23 cellular contexts compared by ENCODE assay signal in the genomic region with DNA sequence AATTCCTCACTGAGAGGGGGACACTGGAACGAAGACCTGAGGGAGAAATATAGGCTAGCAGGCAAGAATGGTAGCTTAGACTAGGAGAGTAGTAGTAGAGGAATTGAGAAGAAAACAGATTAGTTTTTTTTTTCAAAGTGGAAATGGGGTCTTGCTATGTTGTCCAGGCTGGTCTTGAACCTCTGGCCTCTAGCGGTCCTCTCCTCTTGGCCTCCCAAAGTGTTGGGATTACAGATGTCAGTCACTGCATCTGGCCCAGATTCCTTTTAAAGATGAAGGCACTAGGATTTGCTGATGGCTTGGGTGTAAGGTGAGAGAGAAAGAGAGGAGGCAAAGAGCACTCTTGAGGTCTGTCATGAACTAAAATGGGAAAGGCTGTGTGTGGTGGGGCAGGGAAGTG. TPM values are rescaled to one million over a fixed set of nuclear protein-coding genes. Genes with fewer than 3 reads are reported as not detected.
"Had no signal": no experiment of that assay in that cellular context is flagged by ENCODE, and none has a peak within 500 bp of the region (broad histone marks: within the 10 kb centered on the region; RNA-seq: fewer than 3 reads in every experiment).

No MANE protein-coding gene starts in this region.

- H3K36me3 ChIP-seq: esophagus squamous epithelium, gastrocnemius medialis, heart right ventricle, left lung, lower lobe of right lung had no signal

- H3K27me3 ChIP-seq: dorsolateral prefrontal cortex had no signal

- H3K9me3 ChIP-seq: esophagus squamous epithelium, gastrocnemius medialis, heart right ventricle, left lung, lower lobe of right lung, mucosa of descending colon had no signal

- FAIRE-seq: endothelial cell of umbilical vein, keratinocyte had no signal

- H3K4me3 ChIP-seq: coronary artery, dorsolateral prefrontal cortex, esophagus squamous epithelium, gastrocnemius medialis, heart right ventricle, left lung, lower lobe of right lung, mucosa of descending colon had no signal

- H3K4me1 ChIP-seq: esophagus squamous epithelium, gastrocnemius medialis, heart right ventricle, left lung, lower lobe of right lung had no signal

- ATAC-seq: gastrocnemius medialis; heart right ventricle; left cardiac atrium; left ventricle myocardium superior; lower lobe of right lung; mucosa of descending colon; naive thymus-derived CD8-positive, alpha-beta T cell had no signal

- DNase-seq: dermis blood vessel endothelial cell; dorsolateral prefrontal cortex; effector CD4-positive, alpha-beta T cell; effector memory CD4-positive, alpha-beta T cell; esophagus squamous epithelium; foreskin fibroblast; foreskin melanocyte; gastrocnemius medialis; glutamatergic neuron; head of caudate nucleus; heart right ventricle; hippocampal formation; left cardiac atrium; left lung; left ventricle myocardium superior; lower lobe of right lung; mesenchymal stem cell; mucosa of descending colon; naive B cell; naive thymus-derived CD8-positive, alpha-beta T cell had no signal

- H3K27ac ChIP-seq: coronary artery, esophagus squamous epithelium, gastrocnemius medialis, heart right ventricle, left lung, lower lobe of right lung had no signal

RNA-seq across cellular contexts. Expression of a gene that starts 30.1 kb away (rescaled TPM):
- total RNA-seq: endothelial cell of umbilical vein; naive thymus-derived CD8-positive, alpha-beta T cell had no signal
- polyA plus RNA-seq: endothelial cell of umbilical vein; naive thymus-derived CD8-positive, alpha-beta T cell had no signal
